1 cellular context compared by ENCODE assay signal in the genomic region with DNA sequence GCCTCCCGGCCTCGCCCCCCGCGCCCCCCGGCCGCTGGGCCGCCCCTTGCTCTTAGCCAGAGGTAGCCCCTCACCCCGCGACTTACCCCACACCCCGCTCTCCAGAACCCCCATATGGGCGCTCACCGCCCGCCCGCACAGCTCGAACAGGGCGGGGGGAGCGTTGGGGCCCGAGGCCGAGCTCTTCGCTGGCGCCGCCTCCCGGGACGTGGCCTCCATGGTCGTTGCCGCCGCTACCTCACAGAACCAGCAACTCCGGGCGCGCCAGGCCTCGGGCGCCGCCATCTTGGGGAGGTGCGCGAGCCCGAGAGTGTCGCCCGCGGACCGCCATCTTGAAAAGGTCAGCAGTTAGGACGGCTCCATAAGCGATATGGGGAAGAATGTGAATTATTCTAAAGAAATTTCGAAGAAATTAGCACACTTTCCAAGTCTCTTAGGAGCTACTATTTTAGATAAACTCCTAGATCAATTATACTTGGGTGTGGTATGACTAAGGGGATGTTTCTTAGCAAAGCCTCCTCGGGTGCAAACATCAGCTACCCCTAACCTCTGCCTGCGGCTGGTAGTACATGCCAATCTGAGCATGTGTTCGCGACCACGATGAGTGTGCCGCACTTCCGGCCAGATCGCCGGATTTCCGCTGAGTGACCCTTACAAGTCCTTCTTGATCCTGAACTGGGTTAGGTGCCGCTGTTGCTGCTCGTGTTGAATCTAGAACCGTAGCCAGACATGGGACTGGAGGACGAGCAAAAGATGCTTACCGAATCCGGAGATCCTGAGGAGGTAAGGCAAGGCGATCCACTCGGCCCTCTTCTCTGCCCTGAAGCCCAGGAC.
TF ChIP-seq lines count a peak whose summit lies in the region.

A gene with protein sequence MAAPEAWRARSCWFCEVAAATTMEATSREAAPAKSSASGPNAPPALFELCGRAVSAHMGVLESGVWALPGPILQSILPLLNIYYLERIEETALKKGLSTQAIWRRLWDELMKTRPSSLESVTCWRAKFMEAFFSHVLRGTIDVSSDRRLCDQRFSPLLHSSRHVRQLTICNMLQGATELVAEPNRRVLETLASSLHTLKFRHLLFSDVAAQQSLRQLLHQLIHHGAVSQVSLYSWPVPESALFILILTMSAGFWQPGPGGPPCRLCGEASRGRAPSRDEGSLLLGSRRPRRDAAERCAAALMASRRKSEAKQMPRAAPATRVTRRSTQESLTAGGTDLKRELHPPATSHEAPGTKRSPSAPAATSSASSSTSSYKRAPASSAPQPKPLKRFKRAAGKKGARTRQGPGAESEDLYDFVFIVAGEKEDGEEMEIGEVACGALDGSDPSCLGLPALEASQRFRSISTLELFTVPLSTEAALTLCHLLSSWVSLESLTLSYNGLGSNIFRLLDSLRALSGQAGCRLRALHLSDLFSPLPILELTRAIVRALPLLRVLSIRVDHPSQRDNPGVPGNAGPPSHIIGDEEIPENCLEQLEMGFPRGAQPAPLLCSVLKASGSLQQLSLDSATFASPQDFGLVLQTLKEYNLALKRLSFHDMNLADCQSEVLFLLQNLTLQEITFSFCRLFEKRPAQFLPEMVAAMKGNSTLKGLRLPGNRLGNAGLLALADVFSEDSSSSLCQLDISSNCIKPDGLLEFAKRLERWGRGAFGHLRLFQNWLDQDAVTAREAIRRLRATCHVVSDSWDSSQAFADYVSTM (minus strand): TSS at position 579 of the 834 bp plus-strand sequence. CDS start 294 bp downstream, at position 285.
A gene (plus strand): TSS at position 661 of the 834 bp plus-strand sequence. CDS start 69 bp downstream, at position 730.

TF ChIP-seq in K562, 482 proteins besides CTCF, POLR2A, EP300 and RAD21 (continued from another document and continues in another):
- TF ChIP-seq, protein P1, sequence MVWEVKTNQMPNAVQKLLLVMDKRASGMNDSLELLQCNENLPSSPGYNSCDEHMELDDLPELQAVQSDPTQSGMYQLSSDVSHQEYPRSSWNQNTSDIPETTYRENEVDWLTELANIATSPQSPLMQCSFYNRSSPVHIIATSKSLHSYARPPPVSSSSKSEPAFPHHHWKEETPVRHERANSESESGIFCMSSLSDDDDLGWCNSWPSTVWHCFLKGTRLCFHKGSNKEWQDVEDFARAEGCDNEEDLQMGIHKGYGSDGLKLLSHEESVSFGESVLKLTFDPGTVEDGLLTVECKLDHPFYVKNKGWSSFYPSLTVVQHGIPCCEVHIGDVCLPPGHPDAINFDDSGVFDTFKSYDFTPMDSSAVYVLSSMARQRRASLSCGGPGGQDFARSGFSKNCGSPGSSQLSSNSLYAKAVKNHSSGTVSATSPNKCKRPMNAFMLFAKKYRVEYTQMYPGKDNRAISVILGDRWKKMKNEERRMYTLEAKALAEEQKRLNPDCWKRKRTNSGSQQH (CRISPR knock-in tag; IDR thresholded peaks at IDR 0.05): no peak
- TF ChIP-seq MED1 (CRISPR knock-in tag; IDR thresholded peaks at IDR 0.05; ENCODE audit: borderline replicate concordance) (no peak), TAF1 (IDR thresholded peaks at IDR 0.05; ENCODE audit: control insufficient read depth, extremely low read depth, insufficient read depth, low read length, severe bottlenecking) (peak; percentile 93), NR4A1 (CRISPR knock-in tag; IDR thresholded peaks at IDR 0.05) (no peak), NR4A1 (tag; IDR thresholded peaks at IDR 0.05) (peak; percentile 93), FIP1L1 (IDR thresholded peaks at IDR 0.05; ENCODE audit: low read depth, low read length, poor library complexity, severe bottlenecking) (peak; percentile 60), CBX8 (IDR thresholded peaks at IDR 0.05; ENCODE audit: borderline replicate concordance, extremely low read depth, low read depth, low read length, poor library complexity, severe bottlenecking) (no peak), FOXA3 (CRISPR knock-in tag; conservative IDR thresholded peaks at IDR 0.05 in 1 of 2, IDR thresholded peaks at IDR 0.05 in 1 of 2) (no peak), MIER1 (IDR thresholded peaks at IDR 0.05; ENCODE audit: low read depth) (peak; percentile 80; the same call in 1 of the 2 replicates), SMAD1 (IDR thresholded peaks at IDR 0.05; ENCODE audit: low read depth, low read length, partially characterized antibody) (peak; percentile 87), KHSRP (IDR thresholded peaks at IDR 0.05) (no peak), PURB (CRISPR knock-in tag; IDR thresholded peaks at IDR 0.05; ENCODE audit: low read depth) (no peak), CBFB (CRISPR knock-in tag; IDR thresholded peaks at IDR 0.05) (peak; percentile 83; the same call in 1 of the 2 replicates), MTA3 (IDR thresholded peaks at IDR 0.05; ENCODE audit: borderline replicate concordance) (no peak; the same call in 1 of the 2 replicates), CBFA2T3 (IDR thresholded peaks at IDR 0.05) (0 out of 2 replicates have a peak, but pooled peaks have one; percentile 17), ZZZ3 (IDR thresholded peaks at IDR 0.05) (no peak), ZNF263 (CRISPR knock-in tag; IDR thresholded peaks at IDR 0.05; ENCODE audit: borderline replicate concordance) (0 out of 2 replicates have a peak, but pooled peaks have one; percentile 60), GABPB2 (CRISPR knock-in tag; conservative IDR thresholded peaks at IDR 0.05) (no peak), ZNF121 (CRISPR knock-in tag; conservative IDR thresholded peaks at IDR 0.05) (no peak), KLF6 (CRISPR knock-in tag; IDR thresholded peaks at IDR 0.05; ENCODE audit: borderline replicate concordance) (peak; percentile 68; the same call in 1 of the 2 replicates), E2F3 (CRISPR knock-in tag; IDR thresholded peaks at IDR 0.05) (peak; percentile 62), PML (IDR thresholded peaks at IDR 0.05; ENCODE audit: low read length) (peak; percentile 55), POLR2AphosphoS5 (IDR thresholded peaks at IDR 0.05; ENCODE audit: control insufficient read depth, insufficient read depth, low read depth, low read length) (peak; percentile 92), ZNF408 (CRISPR knock-in tag; IDR thresholded peaks at IDR 0.05; ENCODE audit: low read depth) (no peak), HNRNPH1 (optimal IDR thresholded peaks at IDR 0.05; ENCODE audit: low read depth, low read length) (no peak), KLF16 (IDR thresholded peaks at IDR 0.05) (no peak), SP2 (IDR thresholded peaks at IDR 0.05; ENCODE audit: extremely low read depth, low read depth, low read length, poor library complexity, severe bottlenecking) (no peak), PCBP1 (IDR thresholded peaks at IDR 0.05; ENCODE audit: low read depth, low read length, poor library complexity, severe bottlenecking) (peak; percentile 78), XRCC5 (IDR thresholded peaks at IDR 0.05; ENCODE audit: low read depth, low read length) (peak; percentile 50; the same call in 1 of the 2 replicates), HDAC8 (tag; IDR thresholded peaks at IDR 0.05) (peak; percentile 93), RBM34 (IDR thresholded peaks at IDR 0.05; ENCODE audit: borderline replicate concordance, insufficient read depth, low read length) (no peak), FUS (optimal IDR thresholded peaks at IDR 0.05; ENCODE audit: low read depth, low read length) (no peak), ZNF445 (CRISPR knock-in tag; IDR thresholded peaks at IDR 0.05; ENCODE audit: low read depth) (no peak), TRIM28 (IDR thresholded peaks at IDR 0.05) (peak; percentile 29; the same call in 1 of the 2 replicates)
- TF ChIP-seq, protein P2, sequence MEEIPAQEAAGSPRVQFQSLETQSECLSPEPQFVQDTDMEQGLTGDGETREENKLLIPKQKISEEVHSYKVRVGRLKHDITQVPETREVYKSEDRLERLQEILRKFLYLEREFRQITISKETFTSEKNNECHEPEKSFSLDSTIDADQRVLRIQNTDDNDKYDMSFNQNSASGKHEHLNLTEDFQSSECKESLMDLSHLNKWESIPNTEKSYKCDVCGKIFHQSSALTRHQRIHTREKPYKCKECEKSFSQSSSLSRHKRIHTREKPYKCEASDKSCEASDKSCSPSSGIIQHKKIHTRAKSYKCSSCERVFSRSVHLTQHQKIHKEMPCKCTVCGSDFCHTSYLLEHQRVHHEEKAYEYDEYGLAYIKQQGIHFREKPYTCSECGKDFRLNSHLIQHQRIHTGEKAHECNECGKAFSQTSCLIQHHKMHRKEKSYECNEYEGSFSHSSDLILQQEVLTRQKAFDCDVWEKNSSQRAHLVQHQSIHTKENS (CRISPR knock-in tag; IDR thresholded peaks at IDR 0.05): no peak
- TF ChIP-seq, protein P3, sequence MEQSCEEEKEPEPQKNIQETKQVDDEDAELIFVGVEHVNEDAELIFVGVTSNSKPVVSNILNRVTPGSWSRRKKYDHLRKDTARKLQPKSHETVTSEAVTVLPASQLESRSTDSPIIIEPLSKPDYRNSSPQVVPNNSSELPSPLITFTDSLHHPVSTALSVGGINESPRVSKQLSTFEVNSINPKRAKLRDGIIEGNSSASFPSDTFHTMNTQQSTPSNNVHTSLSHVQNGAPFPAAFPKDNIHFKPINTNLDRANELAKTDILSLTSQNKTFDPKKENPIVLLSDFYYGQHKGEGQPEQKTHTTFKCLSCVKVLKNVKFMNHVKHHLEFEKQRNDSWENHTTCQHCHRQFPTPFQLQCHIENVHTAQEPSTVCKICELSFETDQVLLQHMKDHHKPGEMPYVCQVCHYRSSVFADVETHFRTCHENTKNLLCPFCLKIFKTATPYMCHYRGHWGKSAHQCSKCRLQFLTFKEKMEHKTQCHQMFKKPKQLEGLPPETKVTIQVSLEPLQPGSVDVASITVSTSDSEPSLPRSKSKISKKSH (CRISPR knock-in tag; IDR thresholded peaks at IDR 0.05): no peak
- TF ChIP-seq, protein P4, sequence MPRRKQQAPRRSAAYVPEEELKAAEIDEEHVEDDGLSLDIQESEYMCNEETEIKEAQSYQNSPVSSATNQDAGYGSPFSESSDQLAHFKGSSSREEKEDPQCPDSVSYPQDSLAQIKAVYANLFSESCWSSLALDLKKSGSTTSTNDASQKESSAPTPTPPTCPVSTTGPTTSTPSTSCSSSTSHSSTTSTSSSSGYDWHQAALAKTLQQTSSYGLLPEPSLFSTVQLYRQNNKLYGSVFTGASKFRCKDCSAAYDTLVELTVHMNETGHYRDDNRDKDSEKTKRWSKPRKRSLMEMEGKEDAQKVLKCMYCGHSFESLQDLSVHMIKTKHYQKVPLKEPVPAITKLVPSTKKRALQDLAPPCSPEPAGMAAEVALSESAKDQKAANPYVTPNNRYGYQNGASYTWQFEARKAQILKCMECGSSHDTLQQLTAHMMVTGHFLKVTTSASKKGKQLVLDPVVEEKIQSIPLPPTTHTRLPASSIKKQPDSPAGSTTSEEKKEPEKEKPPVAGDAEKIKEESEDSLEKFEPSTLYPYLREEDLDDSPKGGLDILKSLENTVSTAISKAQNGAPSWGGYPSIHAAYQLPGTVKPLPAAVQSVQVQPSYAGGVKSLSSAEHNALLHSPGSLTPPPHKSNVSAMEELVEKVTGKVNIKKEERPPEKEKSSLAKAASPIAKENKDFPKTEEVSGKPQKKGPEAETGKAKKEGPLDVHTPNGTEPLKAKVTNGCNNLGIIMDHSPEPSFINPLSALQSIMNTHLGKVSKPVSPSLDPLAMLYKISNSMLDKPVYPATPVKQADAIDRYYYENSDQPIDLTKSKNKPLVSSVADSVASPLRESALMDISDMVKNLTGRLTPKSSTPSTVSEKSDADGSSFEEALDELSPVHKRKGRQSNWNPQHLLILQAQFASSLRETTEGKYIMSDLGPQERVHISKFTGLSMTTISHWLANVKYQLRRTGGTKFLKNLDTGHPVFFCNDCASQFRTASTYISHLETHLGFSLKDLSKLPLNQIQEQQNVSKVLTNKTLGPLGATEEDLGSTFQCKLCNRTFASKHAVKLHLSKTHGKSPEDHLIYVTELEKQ (CRISPR knock-in tag; IDR thresholded peaks at IDR 0.05): no peak
- TF ChIP-seq, protein P5, sequence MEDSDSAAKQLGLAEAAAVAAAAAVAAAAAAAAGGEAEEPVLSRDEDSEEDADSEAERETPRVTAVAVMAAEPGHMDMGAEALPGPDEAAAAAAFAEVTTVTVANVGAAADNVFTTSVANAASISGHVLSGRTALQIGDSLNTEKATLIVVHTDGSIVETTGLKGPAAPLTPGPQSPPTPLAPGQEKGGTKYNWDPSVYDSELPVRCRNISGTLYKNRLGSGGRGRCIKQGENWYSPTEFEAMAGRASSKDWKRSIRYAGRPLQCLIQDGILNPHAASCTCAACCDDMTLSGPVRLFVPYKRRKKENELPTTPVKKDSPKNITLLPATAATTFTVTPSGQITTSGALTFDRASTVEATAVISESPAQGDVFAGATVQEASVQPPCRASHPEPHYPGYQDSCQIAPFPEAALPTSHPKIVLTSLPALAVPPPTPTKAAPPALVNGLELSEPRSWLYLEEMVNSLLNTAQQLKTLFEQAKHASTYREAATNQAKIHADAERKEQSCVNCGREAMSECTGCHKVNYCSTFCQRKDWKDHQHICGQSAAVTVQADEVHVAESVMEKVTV (CRISPR knock-in tag; IDR thresholded peaks at IDR 0.05): 0 out of 2 replicates have a peak, but pooled peaks have one; percentile 5
- TF ChIP-seq, protein P6, sequence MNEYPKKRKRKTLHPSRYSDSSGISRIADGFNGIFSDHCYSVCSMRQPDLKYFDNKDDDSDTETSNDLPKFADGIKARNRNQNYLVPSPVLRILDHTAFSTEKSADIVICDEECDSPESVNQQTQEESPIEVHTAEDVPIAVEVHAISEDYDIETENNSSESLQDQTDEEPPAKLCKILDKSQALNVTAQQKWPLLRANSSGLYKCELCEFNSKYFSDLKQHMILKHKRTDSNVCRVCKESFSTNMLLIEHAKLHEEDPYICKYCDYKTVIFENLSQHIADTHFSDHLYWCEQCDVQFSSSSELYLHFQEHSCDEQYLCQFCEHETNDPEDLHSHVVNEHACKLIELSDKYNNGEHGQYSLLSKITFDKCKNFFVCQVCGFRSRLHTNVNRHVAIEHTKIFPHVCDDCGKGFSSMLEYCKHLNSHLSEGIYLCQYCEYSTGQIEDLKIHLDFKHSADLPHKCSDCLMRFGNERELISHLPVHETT (CRISPR knock-in tag; conservative IDR thresholded peaks at IDR 0.05 in 1 of 2, IDR thresholded peaks at IDR 0.05 in 1 of 2): peak in 1 of 2 experiments; percentile 97; a peak in 2 of 4 replicates
- TF ChIP-seq, protein P7, sequence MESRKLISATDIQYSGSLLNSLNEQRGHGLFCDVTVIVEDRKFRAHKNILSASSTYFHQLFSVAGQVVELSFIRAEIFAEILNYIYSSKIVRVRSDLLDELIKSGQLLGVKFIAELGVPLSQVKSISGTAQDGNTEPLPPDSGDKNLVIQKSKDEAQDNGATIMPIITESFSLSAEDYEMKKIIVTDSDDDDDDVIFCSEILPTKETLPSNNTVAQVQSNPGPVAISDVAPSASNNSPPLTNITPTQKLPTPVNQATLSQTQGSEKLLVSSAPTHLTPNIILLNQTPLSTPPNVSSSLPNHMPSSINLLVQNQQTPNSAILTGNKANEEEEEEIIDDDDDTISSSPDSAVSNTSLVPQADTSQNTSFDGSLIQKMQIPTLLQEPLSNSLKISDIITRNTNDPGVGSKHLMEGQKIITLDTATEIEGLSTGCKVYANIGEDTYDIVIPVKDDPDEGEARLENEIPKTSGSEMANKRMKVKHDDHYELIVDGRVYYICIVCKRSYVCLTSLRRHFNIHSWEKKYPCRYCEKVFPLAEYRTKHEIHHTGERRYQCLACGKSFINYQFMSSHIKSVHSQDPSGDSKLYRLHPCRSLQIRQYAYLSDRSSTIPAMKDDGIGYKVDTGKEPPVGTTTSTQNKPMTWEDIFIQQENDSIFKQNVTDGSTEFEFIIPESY (CRISPR knock-in tag; IDR thresholded peaks at IDR 0.05): peak; percentile 31
